ENCODE assay signal across 8 cellular contexts in genomic region chr21:33229776-33230517, GRCh38. TPM values are rescaled to one million over a fixed set of nuclear protein-coding genes. Genes with fewer than 3 reads are reported as not detected.
DNase-seq lines count a peak whose midpoint lies in the region; ATAC-seq and TF ChIP-seq lines count a peak whose summit lies in the region.

Gene IFNAR2 (plus strand): TSS chr21:33229938. CDS start chr21:33241923, 11,985 bp downstream.

- H3K36me3 ChIP-seq in A673 (ENCODE audit: insufficient read depth, low read length, poor library complexity, severe bottlenecking) (no peaks in the 10 kb centered on the region), right lobe of liver (no peaks in the 10 kb centered on the region)

- peak within 1 kb of the TSS; percentile 90 for H3K27ac ChIP-seq in A673 (ENCODE audit: low read depth, low read length, poor library complexity, severe bottlenecking)
- peak within 1 kb of the TSS; percentile 45 to 98 (median 94) for H3K27ac ChIP-seq in dorsolateral prefrontal cortex
- H3K27ac ChIP-seq in right lobe of liver = peak within 1 kb of the TSS; percentile 93 to 98 (median 93)

- intact Hi-C loops in A673 (cut with micrococcal nuclease; ENCODE audit: unreplicated experiment) (no loop called here), dorsolateral prefrontal cortex (cut with DNase I) (loop anchor here (5.0 kb wide), 2 partner anchors 37 to 97 kb away; partner anchors contain the start of gene IL10RB (in 1 of the 2)), right lobe of liver (cut with DNase I) (no loop called here)

- under 1% methylated on average over 38 of the region's 95 CpGs for WGBS in right lobe of liver (ENCODE audit: insufficient coverage, low coverage, low lambda C conversion rate, missing lambda C conversion rate)

- DNase-seq in A673 (ENCODE audit: low spot score) (peak; percentile 70), NCI-H510A (lab: John Stamatoyannopoulos, UW) (peak; percentile 36), dorsolateral prefrontal cortex (peak; percentile 36 to 87 (median 74)), right lobe of liver (peak; percentile 89)
- peak; percentile 54 to 63 for DNase-seq in activated CD4-positive, alpha-beta T cell treated with anti-CD3 and anti-CD28 coated beads, Interleukin-2, amount 50 U/mL, for 24 hours (ENCODE audit: low read depth in 1 of 2, low spot score in 1 of 2)
- peak; percentile 67 to 79 for DNase-seq in stimulated activated CD4-positive, alpha-beta T cell treated with anti-CD3 and anti-CD28 coated beads, Interleukin-2, amount 100 ng/mL, for 48 hours

- CTCF ChIA-PET in A673 (lab: Charles Lee) = no interaction called here

- TF ChIP-seq CTCF in A673 (conservative IDR thresholded peaks at IDR 0.05; ENCODE audit: low read depth, low read length) (no peak), dorsolateral prefrontal cortex (IDR thresholded peaks at IDR 0.05 in 54 of 56, conservative IDR thresholded peaks at IDR 0.05 in 2 of 56; ENCODE audit: low read depth in 1 of 56, partially characterized antibody in 56 of 56) (peak in 3 of 56 donors; percentile 4 to 7 (median 5)), right lobe of liver (IDR thresholded peaks at IDR 0.05) (no peak)

- H3K9me3 ChIP-seq in A673 (ENCODE audit: low read depth, low read length, poor library complexity, severe bottlenecking) (no peaks in the 10 kb centered on the region), right lobe of liver (no peaks in the 10 kb centered on the region)

- H3K4me3 ChIP-seq in A673 (ENCODE audit: low read depth, low read length, poor library complexity, severe bottlenecking) (peak within 1 kb of the TSS; percentile 76), dorsolateral prefrontal cortex (peak within 1 kb of the TSS; percentile 67 to 100 (median 96)), right lobe of liver (peak within 1 kb of the TSS; percentile 97 to 99 (median 98))

- H3K4me1 ChIP-seq in A673 (ENCODE audit: insufficient read depth, low read length, poor library complexity, severe bottlenecking) = peaks cover 34% of the 10 kb centered on the region
- peaks cover 0 to 45% (median 16%) of the 10 kb centered on the region in 4 donors for H3K4me1 ChIP-seq in right lobe of liver

- H3K27me3 ChIP-seq in A673 (replicated peaks; ENCODE audit: insufficient read depth, low read depth, low read length, poor library complexity) (no peaks in the 10 kb centered on the region), dorsolateral prefrontal cortex (no peaks in the 10 kb centered on the region), right lobe of liver (no peaks in the 10 kb centered on the region)

- BruUV-seq in A673 (replicated peaks; lab: Mats Ljungman, UMichigan) = no TSS peak

- peak; percentile 91 for TF ChIP-seq POLR2A in right lobe of liver (IDR thresholded peaks at IDR 0.05)

- POLR2A ChIA-PET in A673 (lab: Charles Lee; ENCODE audit: low non-redundant PET) = interaction anchor here (0.6 kb wide), 1 partner anchor 146 kb away, joined by 3 read pairs; no protein-coding TSS in a partner anchor

- ATAC-seq in GM18867 (IDR thresholded peaks at IDR 0.05; ENCODE audit: unreplicated experiment) (peak; percentile 68), HG03108 (IDR thresholded peaks at IDR 0.05; ENCODE audit: unreplicated experiment) (peak; percentile 63), right lobe of liver (peak; percentile 66 to 87 (median 78))

RNA-seq across cellular contexts. Expression of gene IFNAR2, which starts in this region (rescaled TPM):
- total RNA-seq in A673 (2021) (21.5 and 28.2 TPM in 2 replicates), dorsolateral prefrontal cortex (10 to 100 TPM; 14.8 to 40.5 (median 23.4) TPM), right lobe of liver (10 to 100 TPM; 12.4 to 35.5 (median 16.3) TPM)

Comparison
In these comparisons a context has a peak if more than half of its experiments do, and no peak if none do; other contexts are left out.
1. Peak in every context shown above with its lines: DNase-seq, ATAC-seq, H3K4me3 ChIP-seq and H3K27ac ChIP-seq.
2. DNase-seq: peak in every context shown above with its lines; median percentile 89 in right lobe of liver; 74 in dorsolateral prefrontal cortex; 73 in stimulated activated CD4-positive, alpha-beta T cell treated with anti-CD3 and anti-CD28 coated beads, Interleukin-2, amount 100 ng/mL, for 48 hours; 70 in A673; 58 in activated CD4-positive, alpha-beta T cell treated with anti-CD3 and anti-CD28 coated beads, Interleukin-2, amount 50 U/mL, for 24 hours; 36 in NCI-H510A.
3. intact Hi-C loops: an anchor here in dorsolateral prefrontal cortex (5.0 kb wide); none called in A673 and right lobe of liver.